12 cellular contexts compared by ENCODE assay signal in genomic region chr9:93231121-93231694, GRCh38. TPM values are rescaled to one million over a fixed set of nuclear protein-coding genes. Genes with fewer than 3 reads are reported as not detected.
DNase-seq lines count a peak whose midpoint lies in the region; ATAC-seq and TF ChIP-seq lines count a peak whose summit lies in the region.
"Had no signal": no experiment of that assay in that cellular context is flagged by ENCODE, and none has a peak within 500 bp of the region (broad histone marks: within the 10 kb centered on the region; RNA-seq: fewer than 3 reads in every experiment).

No MANE protein-coding gene starts in this region.

- no peak overlapping the region for H2BK12ac ChIP-seq in neuronal stem cell (ENCODE audit: low read length)

- TF ChIP-seq CTCF in CD14-positive monocyte (IDR thresholded peaks at IDR 0.05), result no peak
- TF ChIP-seq CTCF in NB4 (IDR thresholded peaks at IDR 0.05; ENCODE audit: low read depth, low read length), result no peak
- TF ChIP-seq CTCF in colonic mucosa (IDR thresholded peaks at IDR 0.05), result no peak

- peaks cover 18% of the 10 kb centered on the region for H3K4me1 ChIP-seq in colonic mucosa
- H3K4me1 ChIP-seq in neuronal stem cell (ENCODE audit: control insufficient read depth in 2 of 2, insufficient read depth in 1 of 2, low read depth in 1 of 2, low read length in 2 of 2), result peaks cover 0 to 2% of the 10 kb centered on the region in 2 donors

- no peak overlapping the region for H2AFZ ChIP-seq in neuronal stem cell (ENCODE audit: low read length)

- no peak overlapping the region for H2BK15ac ChIP-seq in neuronal stem cell (ENCODE audit: low read length)

- H3K27ac ChIP-seq in colonic mucosa (peak overlapping the region; percentile 82), neuronal stem cell (replicated peaks; ENCODE audit: low read length) (no peak overlapping the region)

- no peak overlapping the region for H3K4ac ChIP-seq in neuronal stem cell (ENCODE audit: low read length)

- ATAC-seq in GM21528 (IDR thresholded peaks at IDR 0.05; ENCODE audit: low FRiP score, unreplicated experiment), result no peak

- H3K9me3 ChIP-seq in colonic mucosa, result no peaks in the 10 kb centered on the region
- H3K9me3 ChIP-seq in neuronal stem cell (replicated peaks in 1 of 2; ENCODE audit: control insufficient read depth in 2 of 2, insufficient read depth in 1 of 2, low read depth in 1 of 2, low read length in 2 of 2), result no peaks in the 10 kb centered on the region

- H3K36me3 Mint-ChIP-seq in CD14-positive monocyte, result no peaks in the 10 kb centered on the region

- peaks cover 13% of the 10 kb centered on the region for H3K4me1 Mint-ChIP-seq in CD14-positive monocyte

- no peak overlapping the region for H4K91ac ChIP-seq in neuronal stem cell (ENCODE audit: low read depth, low read length, poor library complexity)

- H3K9ac ChIP-seq in colonic mucosa (ENCODE audit: low read depth in 2 of 2, low read length in 2 of 2), result peak overlapping the region in 1 of 2 donors; percentile 53
- H3K9ac ChIP-seq in neuronal stem cell (ENCODE audit: low read depth, low read length, poor library complexity), result no peak overlapping the region

- DNase-seq in CD14-positive monocyte (ENCODE audit: low spot score) (no peak), NB4 (ENCODE audit: low read depth) (peak; percentile 52), colonic mucosa (peak; percentile 78), neuronal stem cell (ENCODE audit: low spot score) (no peak), NCI-H748 treated with DMSO at 0.1 percent for 48 hours (lab: John Stamatoyannopoulos, UW) (no peak), HPDE6-E6E7 (ENCODE audit: extremely low spot score) (no peak), SKM-1 treated with dmso at 0.1 percent for 144 hours (lab: John Stamatoyannopoulos, UW; ENCODE audit: unreplicated experiment) (no peak)
- DNase-seq: activated CD4-positive, alpha-beta T cell treated with anti-CD3 and anti-CD28 coated beads for 1 hour; activated naive CD4-positive, alpha-beta T cell; NCI-H187 treated with DMSO at 0.1 percent for 48 hours had no signal

- H3K4me3 ChIP-seq in NB4 (ENCODE audit: low read depth, low read length) (no peak overlapping the region), colonic mucosa (no peak overlapping the region), neuronal stem cell (ENCODE audit: low read length in 2 of 2) (no peak overlapping the region)

- no peaks in the 10 kb centered on the region for H3K36me3 ChIP-seq in colonic mucosa
- H3K36me3 ChIP-seq in neuronal stem cell (replicated peaks in 1 of 2; ENCODE audit: control insufficient read depth in 2 of 2, insufficient read depth in 2 of 2, low read length in 2 of 2), result peaks cover 0 to 1% of the 10 kb centered on the region in 2 donors

- no peak overlapping the region for H3K4me2 ChIP-seq in neuronal stem cell (ENCODE audit: insufficient read depth, low read length, poor library complexity, severe bottlenecking)

- H3K14ac ChIP-seq in neuronal stem cell (ENCODE audit: low read length), result no peak overlapping the region

- H3K4me3 Mint-ChIP-seq in CD14-positive monocyte, result peak overlapping the region; percentile 56 to 79

- intact Hi-C loops in CD14-positive monocyte (cut with micrococcal nuclease) (no loop called here), colonic mucosa (cut with DNase I) (loop anchor here (5.0 to 10.0 kb wide), 2 partner anchors 34 to 64 kb away; no protein-coding TSS in a partner anchor)

- no peaks in the 10 kb centered on the region for H3K27me3 ChIP-seq in colonic mucosa
- no peaks in the 10 kb centered on the region for H3K27me3 ChIP-seq in neuronal stem cell (ENCODE audit: control insufficient read depth in 3 of 3, insufficient read depth in 3 of 3, low read depth in 1 of 3, low read length in 3 of 3)

- peaks cover 0 to 5% (median 0%) of the 10 kb centered on the region in 7 donors for H3K9me3 Mint-ChIP-seq in CD14-positive monocyte

- no peak overlapping the region for H2BK5ac ChIP-seq in neuronal stem cell (ENCODE audit: low read length)

- peaks cover 49 to 92% (median 86%) of the 10 kb centered on the region in 3 donors for H3K27me3 Mint-ChIP-seq in CD14-positive monocyte (ENCODE audit: low read depth in 3 of 3)

- WGBS in neuronal stem cell (ENCODE audit: extremely low coverage in 2 of 2, insufficient read length in 2 of 2, insufficient replicate concordance in 1 of 2), 2 donors, result no CpG with 5 or more reads among the region's 16 CpGs

- no peaks in the 10 kb centered on the region for H3K79me1 ChIP-seq in neuronal stem cell (ENCODE audit: low read depth, low read length)

- H3K18ac ChIP-seq in neuronal stem cell (ENCODE audit: low read length), result no peak overlapping the region

- H2AK5ac ChIP-seq in neuronal stem cell (ENCODE audit: low read depth, low read length), result no peak overlapping the region

- no peak overlapping the region for H4K8ac ChIP-seq in neuronal stem cell (ENCODE audit: low read depth, low read length)

- H2BK120ac ChIP-seq in neuronal stem cell (ENCODE audit: low read depth, low read length), result no peak overlapping the region

- TF ChIP-seq POLR2A in NB4 (IDR thresholded peaks at IDR 0.05; ENCODE audit: extremely low read depth, insufficient read length), result no peak

- H3K23ac ChIP-seq in neuronal stem cell (ENCODE audit: low read depth, low read length, poor library complexity), result peak overlapping the region; percentile 83

- H3K27ac Mint-ChIP-seq in CD14-positive monocyte, result peak overlapping the region in 3 of 7 donors; percentile 37 to 75 (median 54)

RNA-seq across cellular contexts. Expression of gene WNK2, which starts 47.3 kb away (rescaled TPM):
- polyA plus RNA-seq in CD14-positive monocyte, result not detected
- total RNA-seq in colonic mucosa, result 100 to 1,000 TPM; 161 to 238 TPM
- polyA plus RNA-seq in neuronal stem cell (2013, experiment 1 of 2), result 22.1 TPM
- 22.8 TPM for polyA plus RNA-seq in neuronal stem cell (2013, experiment 2 of 2)
- total RNA-seq: fibroblast of villous mesenchyme had no signal

Comparison
In these comparisons a context has a peak if more than half of its experiments do, and no peak if none do; other contexts are left out.
1. DNase-seq: peak in NB4 (single experiment) and colonic mucosa (single experiment); none in CD14-positive monocyte (single experiment), neuronal stem cell (single experiment), NCI-H748 treated with DMSO at 0.1 percent for 48 hours (single experiment), HPDE6-E6E7 (single experiment) and SKM-1 treated with dmso at 0.1 percent for 144 hours (single experiment).